ENCODE assay signal across 8 cellular contexts in the genomic region with DNA sequence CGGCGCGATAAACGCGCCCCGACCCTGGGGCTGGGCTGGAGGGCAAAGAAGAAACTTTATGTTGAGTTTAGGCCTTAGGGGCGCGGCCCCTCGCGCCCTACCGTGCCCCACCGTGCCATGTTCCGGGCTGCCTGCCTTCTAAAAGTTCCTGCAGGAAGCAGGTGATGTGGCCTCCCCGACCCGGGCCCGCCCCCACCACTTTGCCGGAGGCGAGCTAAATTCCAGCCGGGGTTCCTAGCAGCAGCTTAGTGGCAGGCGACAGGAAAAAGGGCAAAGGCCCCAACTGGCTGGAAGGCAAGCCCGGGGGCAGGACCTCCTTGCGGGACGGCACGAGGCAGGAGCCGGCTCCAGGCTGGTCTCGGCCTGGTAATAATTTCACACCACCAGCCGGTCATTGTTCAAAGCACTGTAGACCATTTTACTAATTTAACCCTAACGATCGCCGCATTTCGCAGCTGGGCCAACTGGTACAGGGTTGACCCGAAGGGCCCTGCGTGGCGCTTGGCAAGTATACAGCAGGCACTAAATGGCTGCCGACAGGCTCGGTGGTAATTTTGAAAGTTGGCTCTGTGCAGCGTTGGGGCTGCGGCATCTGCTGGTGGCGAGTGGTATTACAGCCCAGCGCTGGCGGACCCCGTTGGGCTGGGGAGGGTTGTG. TPM values are rescaled to one million over a fixed set of nuclear protein-coding genes. Genes with fewer than 3 reads are reported as not detected.
DNase-seq lines count a peak whose midpoint lies in the region; ATAC-seq and TF ChIP-seq lines count a peak whose summit lies in the region.

No MANE protein-coding gene starts in this region.

- H3K27ac Mint-ChIP-seq in activated T-cell treated with anti-CD3 and anti-CD28 coated beads, Interleukin-2, amount 50 U/mL, for 72 hours = peak overlapping the region; percentile 79
- peak overlapping the region; percentile 80 to 99 for H3K27ac Mint-ChIP-seq in natural killer cell

- peak overlapping the region in 2 of 4 experiments; percentile 20 to 31 for H3K4me3 ChIP-seq in fibroblast of lung (replicated peaks in 1 of 4; ENCODE audit: control extremely low read depth in 1 of 4, insufficient read depth in 1 of 4, low read depth in 3 of 4, low read length in 4 of 4)

- H3K4me3 Mint-ChIP-seq in activated T-cell treated with anti-CD3 and anti-CD28 coated beads, Interleukin-2, amount 50 U/mL, for 72 hours = peak overlapping the region; percentile 79 to 81
- peak overlapping the region; percentile 55 for H3K4me3 Mint-ChIP-seq in natural killer cell

- H4K20me1 ChIP-seq in fibroblast of lung (ENCODE audit: control insufficient read depth, extremely low read depth, insufficient read depth, low read length) = no peaks in the 10 kb centered on the region

- no peaks in the 10 kb centered on the region for H3K27me3 Mint-ChIP-seq in activated T-cell treated with anti-CD3 and anti-CD28 coated beads, Interleukin-2, amount 50 U/mL, for 72 hours (ENCODE audit: low read depth)
- H3K27me3 Mint-ChIP-seq in natural killer cell (ENCODE audit: low read depth in 2 of 2) = no peaks in the 10 kb centered on the region

- H3K27me3 ChIP-seq in fibroblast of lung (ENCODE audit: control insufficient read depth, insufficient read depth, low read length) = peaks cover 13% of the 10 kb centered on the region

- H3K4me2 ChIP-seq in fibroblast of lung (ENCODE audit: extremely low read depth, insufficient read depth, low read length) = peak overlapping the region; percentile 34

- H3K36me3 ChIP-seq in fibroblast of lung (ENCODE audit: control insufficient read depth, insufficient read depth, low read length) = no peaks in the 10 kb centered on the region

- no peak overlapping the region for H3K27ac ChIP-seq in fibroblast of lung (ENCODE audit: insufficient read depth, low read length)

- no peaks in the 10 kb centered on the region for H3K9me3 Mint-ChIP-seq in activated T-cell treated with anti-CD3 and anti-CD28 coated beads, Interleukin-2, amount 50 U/mL, for 72 hours
- no peaks in the 10 kb centered on the region for H3K9me3 Mint-ChIP-seq in natural killer cell

- no peak overlapping the region for H3K9ac ChIP-seq in fibroblast of lung (ENCODE audit: insufficient read depth, low read length)

- no peaks in the 10 kb centered on the region for H3K4me1 ChIP-seq in fibroblast of lung (ENCODE audit: control insufficient read depth, extremely low read depth, insufficient read depth, low read length)

- DNase-seq in DMS79 treated with DMSO at 0.1 percent for 48 hours (lab: John Stamatoyannopoulos, UW) = peak; percentile 77
- DNase-seq in NOMO-1 treated with dmso at 0.1 percent for 144 hours (lab: John Stamatoyannopoulos, UW; ENCODE audit: unreplicated experiment) = peak; percentile 53
- DNase-seq in activated T-cell treated with anti-CD3 and anti-CD28 coated beads, Interleukin-2, amount 50 U/mL, for 72 hours = peak; percentile 78 to 87
- DNase-seq in fibroblast of lung (ENCODE audit: low read depth in 2 of 2) = peak; percentile 31 to 48
- DNase-seq in natural killer cell = peak; percentile 81
- DNase-seq in stimulated activated naive CD4-positive, alpha-beta T cell treated with Interleukin-2 at 50 U/mL for 16 hours (lab: John Stamatoyannopoulos, UW) = peak; percentile 71

- intact Hi-C loops in natural killer cell (cut with micrococcal nuclease) = loop anchor here (1.0 to 5.0 kb wide), 4 partner anchors 92 to 356 kb away; partner anchors contain the start of genes PPP4R3A and RPS6KA5

- peak; percentile 32 for ATAC-seq in HG03045 (IDR thresholded peaks at IDR 0.05; ENCODE audit: unreplicated experiment)
- ATAC-seq in activated T-cell treated with anti-CD3 and anti-CD28 coated beads, Interleukin-2, amount 50 U/mL, for 72 hours (replicated peaks in 1 of 2) = peak; percentile 25 to 30
- ATAC-seq in natural killer cell = peak; percentile 32 to 61 (median 36)
- ATAC-seq in HG03135 (IDR thresholded peaks at IDR 0.05; ENCODE audit: unreplicated experiment) = no peak

- no peaks in the 10 kb centered on the region for H3K79me2 ChIP-seq in fibroblast of lung (ENCODE audit: control insufficient read depth, insufficient read depth, low read length)

- TF ChIP-seq CTCF in fibroblast of lung (conservative IDR thresholded peaks at IDR 0.05 in 1 of 2, IDR thresholded peaks at IDR 0.05 in 1 of 2; ENCODE audit: low read depth in 1 of 2, low read length in 2 of 2) (peak; percentile 98 to 99), natural killer cell (IDR thresholded peaks at IDR 0.05) (peak; percentile 98)

- peaks cover 32% of the 10 kb centered on the region for H3K4me1 Mint-ChIP-seq in activated T-cell treated with anti-CD3 and anti-CD28 coated beads, Interleukin-2, amount 50 U/mL, for 72 hours (ENCODE audit: low read depth)
- peaks cover 39 to 45% of the 10 kb centered on the region in 2 donors for H3K4me1 Mint-ChIP-seq in natural killer cell

- no peaks in the 10 kb centered on the region for H3K9me3 ChIP-seq in fibroblast of lung (ENCODE audit: control insufficient read depth, insufficient read depth, low read depth, low read length)

- peaks cover 12 to 15% of the 10 kb centered on the region in 2 donors for H3K36me3 Mint-ChIP-seq in activated T-cell treated with anti-CD3 and anti-CD28 coated beads, Interleukin-2, amount 50 U/mL, for 72 hours (ENCODE audit: insufficient read depth in 2 of 2)
- H3K36me3 Mint-ChIP-seq in natural killer cell = no peaks in the 10 kb centered on the region

- no peak overlapping the region for H2AFZ ChIP-seq in fibroblast of lung (ENCODE audit: low read length)

RNA-seq across cellular contexts. Expression of gene CCDC88C, which starts 0.9 kb away (rescaled TPM):
- total RNA-seq in activated T-cell treated with anti-CD3 and anti-CD28 coated beads, Interleukin-2, amount 50 U/mL, for 72 hours = 100 to 1,000 TPM; 103 to 111 TPM
- total RNA-seq in fibroblast of lung = 0.17 and 0.51 TPM in 2 replicates
- polyA plus RNA-seq in fibroblast of lung = 0.02 and 0.12 TPM in 2 replicates
- 0.33 TPM in 1 of 2 replicates, not detected in the other for polyA plus RNA-seq in fibroblast of lung (2012)
- not detected in 2 replicates for polyA minus RNA-seq in fibroblast of lung (ENCODE audit: low replicate concordance)
- total RNA-seq in natural killer cell = 100 to 1,000 TPM; 432 to 516 (median 438) TPM

Comparison
In these comparisons a context has a peak if more than half of its experiments do, and no peak if none do; other contexts are left out.
1. RNA of gene CCDC88C, which starts 0.9 kb away (total RNA-seq): 432 to 516 TPM in natural killer cell and 103 to 111 TPM in activated T-cell treated with anti-CD3 and anti-CD28 coated beads, Interleukin-2, amount 50 U/mL, for 72 hours; 0.17 to 0.51 TPM in fibroblast of lung; every median in the first group is over 10 times any median in the second.
2. Peak in every context shown above with its lines, with median percentiles within 50 percentile points of each other: DNase-seq.